1 cellular context compared by ENCODE assay signal in the genomic region with DNA sequence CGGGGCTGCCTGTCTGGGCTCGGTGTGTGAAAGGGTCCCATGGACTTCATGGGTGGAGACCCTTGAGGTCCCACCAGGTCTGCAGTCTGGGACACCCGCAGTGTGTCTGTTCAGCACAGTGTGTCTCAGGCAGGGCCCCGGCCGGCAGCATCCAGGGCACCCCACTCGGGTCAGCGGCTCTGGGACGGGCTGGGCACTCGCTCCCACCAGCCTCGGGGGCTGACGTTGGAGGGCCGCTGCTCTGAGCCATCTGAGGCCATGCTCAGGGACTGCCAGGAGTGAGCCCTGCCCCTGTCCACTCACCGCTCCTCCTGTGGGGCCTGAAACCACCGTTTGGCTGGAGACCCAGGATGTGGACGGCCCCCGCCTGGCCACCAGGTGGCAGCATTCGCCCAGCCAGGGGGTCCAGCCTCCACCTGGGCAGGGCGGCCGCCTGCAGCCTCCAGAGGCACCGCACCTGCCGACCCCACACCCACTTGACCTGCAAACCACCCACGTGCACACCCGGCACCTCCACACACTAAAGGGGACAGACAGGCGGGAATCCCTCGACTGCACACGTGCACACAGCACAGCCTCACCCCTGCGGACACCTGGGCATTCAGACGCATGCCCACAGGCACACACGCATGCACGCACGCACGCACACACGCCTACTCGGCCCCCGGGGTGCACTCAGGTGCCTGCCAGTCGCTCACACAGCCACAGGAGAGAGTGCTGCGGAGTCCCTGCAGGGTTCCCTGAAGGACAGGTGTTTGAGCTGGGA.
TF ChIP-seq lines count a peak whose summit lies in the region.

No MANE protein-coding gene starts in this region.

TF ChIP-seq in GM12878, 131 proteins besides CTCF, POLR2A, EP300 and RAD21 (continued from another document):
- TF ChIP-seq, protein P1, sequence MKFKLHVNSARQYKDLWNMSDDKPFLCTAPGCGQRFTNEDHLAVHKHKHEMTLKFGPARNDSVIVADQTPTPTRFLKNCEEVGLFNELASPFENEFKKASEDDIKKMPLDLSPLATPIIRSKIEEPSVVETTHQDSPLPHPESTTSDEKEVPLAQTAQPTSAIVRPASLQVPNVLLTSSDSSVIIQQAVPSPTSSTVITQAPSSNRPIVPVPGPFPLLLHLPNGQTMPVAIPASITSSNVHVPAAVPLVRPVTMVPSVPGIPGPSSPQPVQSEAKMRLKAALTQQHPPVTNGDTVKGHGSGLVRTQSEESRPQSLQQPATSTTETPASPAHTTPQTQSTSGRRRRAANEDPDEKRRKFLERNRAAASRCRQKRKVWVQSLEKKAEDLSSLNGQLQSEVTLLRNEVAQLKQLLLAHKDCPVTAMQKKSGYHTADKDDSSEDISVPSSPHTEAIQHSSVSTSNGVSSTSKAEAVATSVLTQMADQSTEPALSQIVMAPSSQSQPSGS (IDR thresholded peaks at IDR 0.05; ENCODE audit: low read length), result no peak
- TF ChIP-seq STAT3 (IDR thresholded peaks at IDR 0.05; ENCODE audit: low read depth, low read length), result no peak
- peak; percentile 94 for TF ChIP-seq RB1 (IDR thresholded peaks at IDR 0.05; ENCODE audit: borderline replicate concordance)
- no peak for TF ChIP-seq TARDBP (IDR thresholded peaks at IDR 0.05; ENCODE audit: borderline replicate concordance)
- TF ChIP-seq JUND (IDR thresholded peaks at IDR 0.05; ENCODE audit: low read depth, low read length), result no peak
- TF ChIP-seq EZH2 (IDR thresholded peaks at IDR 0.05; ENCODE audit: borderline replicate concordance, control insufficient read depth, low read depth, low read length), result no peak
- no peak for TF ChIP-seq SPI1 (IDR thresholded peaks at IDR 0.05; ENCODE audit: borderline replicate concordance, insufficient read depth, low read depth, low read length)
- 0 out of 2 replicates have a peak, but pooled peaks have one; percentile 59 for TF ChIP-seq ZBTB33 (IDR thresholded peaks at IDR 0.05)
- TF ChIP-seq ZSCAN29 (IDR thresholded peaks at IDR 0.05), result no peak
- no peak; the same call in 1 of the 2 replicates for TF ChIP-seq HCFC1 (IDR thresholded peaks at IDR 0.05; ENCODE audit: low read length)
- TF ChIP-seq MYB (IDR thresholded peaks at IDR 0.05; ENCODE audit: borderline replicate concordance, low read depth, low read length), result no peak
- TF ChIP-seq CBFB (IDR thresholded peaks at IDR 0.05; ENCODE audit: low read depth), result no peak
- TF ChIP-seq SIN3A (IDR thresholded peaks at IDR 0.05; ENCODE audit: low read depth, low read length), result no peak
TF ChIP-seq in GM12878: peak in this region for 20.
